Comparison of ENCODE assay signal across 22 cellular contexts in the genomic region with DNA sequence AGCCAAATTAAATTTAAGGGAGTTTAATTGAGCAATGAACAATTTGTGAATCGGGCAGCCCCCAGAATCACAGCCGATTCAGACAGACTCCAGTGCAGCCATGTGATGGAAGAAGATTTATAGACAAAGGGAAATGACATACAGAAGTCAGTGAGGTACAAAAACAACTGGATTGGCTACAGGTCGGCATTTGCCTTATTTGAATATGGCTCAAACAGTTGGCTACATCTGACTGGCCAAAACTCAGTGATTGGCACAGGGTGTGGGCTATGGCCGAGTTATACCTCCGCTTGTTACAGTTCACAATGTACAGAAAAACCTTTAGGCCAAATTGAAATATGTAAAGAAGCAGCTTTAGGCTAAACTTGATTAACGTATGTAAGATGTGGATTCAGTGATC.
"Had no signal": no experiment of that assay in that cellular context is flagged by ENCODE, and none has a peak within 500 bp of the region (broad histone marks: within the 10 kb centered on the region; RNA-seq: fewer than 3 reads in every experiment).

No MANE protein-coding gene starts in this region.

- H3K4me1 ChIP-seq: ascending aorta had no signal

- DNase-seq: activated B cell treated with CpG ODN at 0.5 μM for 24 hours; activated CD4-positive, alpha-beta T cell treated with anti-CD3 and anti-CD28 coated beads for 1 hour; activated CD4-positive, alpha-beta T cell treated with anti-CD3 and anti-CD28 coated beads, Interleukin-2, amount 10 ng/mL, durations not matched to agents 24 days and 14 days; activated CD4-positive, alpha-beta T cell treated with anti-CD3 and anti-CD28 coated beads, Interleukin-2, amount 50 U/mL, for 48 hours; activated effector memory CD4-positive, alpha-beta T cell treated with anti-CD3 and anti-CD28 coated beads, Interleukin-2, amount 50 U/mL, for 16 hours; activated naive CD4-positive, alpha-beta T cell treated with Interleukin-2 at 50 U/mL for 16 hours; activated naive CD8-positive, alpha-beta T cell treated with anti-CD3 and anti-CD28 coated beads, Interleukin-2, amount 50 U/mL, for 24 hours; activated T-cell treated with anti-CD3 and anti-CD28 coated beads, Interleukin-2, amount 50 U/mL, for 4 hours; amniotic stem cell; MM.1S; NCI-H1105; NCI-H1436; NCI-H187; NCI-H2081; NCI-H446; NCI-H524; SHP77 treated with DMSO at 0.1 percent for 48 hours had no signal

- H3K27me3 ChIP-seq: ascending aorta, cardiac muscle cell had no signal

- H3K9ac ChIP-seq: KMS-11 had no signal

- H3K27ac ChIP-seq: ascending aorta, cardiac muscle cell, KMS-11 had no signal

- ATAC-seq: activated naive CD4-positive, alpha-beta T cell treated with anti-CD3 and anti-CD28 coated beads, Interleukin-2, amount 50 U/mL, for 72 hours; activated naive CD8-positive, alpha-beta T cell treated with anti-CD3 and anti-CD28 coated beads, Interleukin-2, amount 50 U/mL, for 24 hours; activated T-cell treated with anti-CD3 and anti-CD28 coated beads, Interleukin-2, amount 50 U/mL, for 4 hours; Panc1 had no signal

- H3K36me3 ChIP-seq: ascending aorta, cardiac muscle cell had no signal

- H3K4me3 ChIP-seq: ascending aorta, cardiac muscle cell had no signal

- H3K4me2 ChIP-seq: KMS-11 had no signal

- H3K9me3 ChIP-seq: ascending aorta had no signal
